8 cellular contexts compared by ENCODE assay signal in the genomic region with DNA sequence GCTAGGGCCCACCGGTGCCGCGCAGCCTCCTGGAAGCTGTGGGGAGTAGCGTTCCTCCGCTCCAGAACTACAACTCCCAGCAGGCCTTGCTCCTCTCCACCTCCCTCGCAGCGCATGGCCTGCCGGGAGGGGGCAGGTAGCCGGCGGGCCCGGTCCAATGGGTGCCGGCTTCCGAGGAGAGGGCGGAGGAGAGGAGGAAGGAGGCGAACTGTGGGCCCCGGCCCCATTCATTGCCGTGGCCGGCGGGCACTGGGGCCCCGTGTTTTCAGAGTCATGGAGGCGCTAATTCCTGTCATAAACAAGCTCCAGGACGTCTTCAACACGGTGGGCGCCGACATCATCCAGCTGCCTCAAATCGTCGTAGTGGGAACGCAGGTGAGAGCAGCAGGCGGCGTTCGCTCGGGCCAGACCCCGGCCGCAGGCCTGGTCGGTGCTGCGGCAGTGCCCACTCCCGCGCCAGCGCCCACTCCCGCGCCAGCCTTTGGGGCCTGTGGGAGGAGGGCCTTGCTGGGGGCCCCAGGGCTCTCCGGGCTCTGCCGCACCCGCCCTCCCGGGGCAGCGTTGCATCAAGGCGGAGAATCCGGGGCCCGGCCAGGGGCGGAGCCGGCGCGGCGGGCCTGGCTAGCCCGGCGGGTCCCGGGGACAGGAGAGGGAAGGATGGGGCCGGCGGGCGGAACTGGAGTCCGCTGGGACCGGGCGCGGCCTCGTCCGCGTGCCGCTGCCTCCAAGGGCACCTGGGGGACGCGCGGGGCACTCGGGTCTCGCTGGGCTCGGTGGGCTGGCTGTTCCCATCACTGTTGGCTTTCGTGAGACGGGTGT. TPM values are rescaled to one million over a fixed set of nuclear protein-coding genes. Genes with fewer than 3 reads are reported as not detected.
DNase-seq lines count a peak whose midpoint lies in the region; ATAC-seq and TF ChIP-seq lines count a peak whose summit lies in the region.

TSS of gene DNM1L (plus strand) at position 211 of the 819 bp plus-strand sequence. CDS start at position 274, 63 bp downstream.

- no peaks in the 10 kb centered on the region for H3K36me3 Mint-ChIP-seq in activated T-cell treated with anti-CD3 and anti-CD28 coated beads, Interleukin-2, amount 50 U/mL, for 4 hours (ENCODE audit: insufficient read depth)

- H3K9me3 Mint-ChIP-seq in activated T-cell treated with anti-CD3 and anti-CD28 coated beads, Interleukin-2, amount 50 U/mL, for 4 hours, result no peaks in the 10 kb centered on the region

- no peaks in the 10 kb centered on the region for H3K27me3 Mint-ChIP-seq in activated T-cell treated with anti-CD3 and anti-CD28 coated beads, Interleukin-2, amount 50 U/mL, for 4 hours (ENCODE audit: low read depth)

- peak within 1 kb of the TSS; percentile 87 for H3K27ac ChIP-seq in Panc1 (ENCODE audit: low read length)
- H3K27ac ChIP-seq in esophagus (ENCODE audit: low read depth in 2 of 2, low read length in 1 of 2), result peak within 1 kb of the TSS; percentile 91 to 98
- peak within 1 kb of the TSS; percentile 96 for H3K27ac ChIP-seq in muscle layer of colon (ENCODE audit: low read depth, low read length)

- DNase-seq in DMS53 (lab: John Stamatoyannopoulos, UW) (peak; percentile 100), KG1 (lab: John Stamatoyannopoulos, UW) (peak; percentile 84), Panc1 (ENCODE audit: low read depth, low spot score) (peak; percentile 93)
- peak; percentile 86 for DNase-seq in activated T-cell treated with anti-CD3 and anti-CD28 coated beads, Interleukin-2, amount 50 U/mL, for 4 hours
- peak; percentile 75 for DNase-seq in stimulated activated CD8-positive, alpha-beta memory T cell treated with anti-CD3 and anti-CD28 coated beads, Interleukin-7, amount 100 ng/mL, for 24 hours (ENCODE audit: low read depth)

- CTCF ChIA-PET in Panc1 (lab: Charles Lee), result no interaction called here

- POLR2A ChIA-PET in Panc1 (lab: Charles Lee), result no interaction called here

- peak within 1 kb of the TSS; percentile 93 for H3K4me3 Mint-ChIP-seq in activated T-cell treated with anti-CD3 and anti-CD28 coated beads, Interleukin-2, amount 50 U/mL, for 4 hours

- peak within 1 kb of the TSS; percentile 67 to 96 for H3K4me3 ChIP-seq in Panc1 (ENCODE audit: low read depth in 2 of 2, low read length in 2 of 2)
- peak within 1 kb of the TSS; percentile 72 to 83 for H3K4me3 ChIP-seq in esophagus (ENCODE audit: low read depth in 1 of 2, low read length in 2 of 2)
- peak within 1 kb of the TSS; percentile 79 to 81 for H3K4me3 ChIP-seq in muscle layer of colon (ENCODE audit: low read depth in 1 of 2, low read length in 2 of 2)

- ATAC-seq in GM21723 (IDR thresholded peaks at IDR 0.05; ENCODE audit: unreplicated experiment), result peak; percentile 94
- peak; percentile 99 for ATAC-seq in Panc1
- peak; percentile 99 for ATAC-seq in activated T-cell treated with anti-CD3 and anti-CD28 coated beads, Interleukin-2, amount 50 U/mL, for 4 hours

- H3K36me3 ChIP-seq in Panc1 (ENCODE audit: control insufficient read depth, insufficient read depth, low read length) (peaks cover 2% of the 10 kb centered on the region; the same call in 1 of the 2 replicates), esophagus (ENCODE audit: control insufficient read depth in 2 of 2, insufficient read depth in 2 of 2, low read length in 1 of 2) (no peaks in the 10 kb centered on the region), muscle layer of colon (ENCODE audit: insufficient read depth, low read length) (no peaks in the 10 kb centered on the region)

- in situ Hi-C loops in Panc1 (cut with HindIII; ENCODE audit: low pct_unique_long_range_greater_than_20kb, low sequenced_read_pairs), result no loop called here

- TF ChIP-seq CTCF in Panc1 (IDR thresholded peaks at IDR 0.05), result no peak

- 0% methylated on average over 74 to 76 of the region's 76 CpGs for WGBS in esophagus, 2 donors

- H3K9me3 ChIP-seq in Panc1 (ENCODE audit: control insufficient read depth, insufficient read depth, low read depth, low read length), result no peaks in the 10 kb centered on the region
- no peaks in the 10 kb centered on the region for H3K9me3 ChIP-seq in esophagus (ENCODE audit: control insufficient read depth in 2 of 2, insufficient read depth in 1 of 2, low read depth in 1 of 2, low read length in 1 of 2)
- no peaks in the 10 kb centered on the region for H3K9me3 ChIP-seq in muscle layer of colon (ENCODE audit: low read length)

- H3K4me1 ChIP-seq in Panc1 (ENCODE audit: control insufficient read depth, insufficient read depth, low read length) (peaks cover 16% of the 10 kb centered on the region), esophagus (ENCODE audit: control insufficient read depth in 2 of 2, insufficient read depth in 2 of 2, low read length in 1 of 2) (no peaks in the 10 kb centered on the region), muscle layer of colon (ENCODE audit: insufficient read depth, low read length) (peaks cover 10% of the 10 kb centered on the region)

- H3K27me3 ChIP-seq in Panc1 (ENCODE audit: control insufficient read depth, insufficient read depth, low read length) (no peaks in the 10 kb centered on the region), esophagus (ENCODE audit: control insufficient read depth in 1 of 2, insufficient read depth in 2 of 2, low read length in 2 of 2) (no peaks in the 10 kb centered on the region), muscle layer of colon (ENCODE audit: control insufficient read depth in 1 of 2, insufficient read depth in 2 of 2, low read length in 2 of 2) (no peaks in the 10 kb centered on the region)

- H3K9ac ChIP-seq in muscle layer of colon (ENCODE audit: low read length), result peak within 1 kb of the TSS; percentile 84

- H3K4me1 Mint-ChIP-seq in activated T-cell treated with anti-CD3 and anti-CD28 coated beads, Interleukin-2, amount 50 U/mL, for 4 hours (ENCODE audit: low read depth), result peaks cover 29% of the 10 kb centered on the region

- no TSS peak for BruUV-seq in Panc1 (replicated peaks; lab: Mats Ljungman, UMichigan)

- intact Hi-C loops in Panc1 (cut with micrococcal nuclease; ENCODE audit: unreplicated experiment), result loop anchor here (10.0 kb wide), 1 partner anchor 1024 kb away; the partner anchor contains the start of gene ETFBKMT

RNA-seq across cellular contexts. Expression of gene DNM1L, which starts in this region (rescaled TPM):
- total RNA-seq in Panc1 (2021; ENCODE audit: unreplicated experiment), result 91.8 TPM
- polyA plus RNA-seq in Panc1 (2012; ENCODE audit: insufficient read length), result 55.2 TPM
- total RNA-seq in activated T-cell treated with anti-CD3 and anti-CD28 coated beads, Interleukin-2, amount 50 U/mL, for 4 hours, result 10 to 100 TPM; 54.2 to 63.0 (median 55.1) TPM
- 10 to 100 TPM; 24.3 to 24.5 TPM for polyA plus RNA-seq in esophagus

Comparison
In these comparisons a context has a peak if more than half of its experiments do, and no peak if none do; other contexts are left out.
1. Peak in every context shown above with its lines: DNase-seq, ATAC-seq, H3K4me3 ChIP-seq and H3K27ac ChIP-seq.